18 cellular contexts compared by ENCODE assay signal in genomic region chr11:105706025-105706530, GRCh38.
"Had no signal": no experiment of that assay in that cellular context is flagged by ENCODE, and none has a peak within 500 bp of the region (broad histone marks: within the 10 kb centered on the region; RNA-seq: fewer than 3 reads in every experiment).

No MANE protein-coding gene starts in this region.

- H3K4me3 ChIP-seq: esophagus squamous epithelium, spleen had no signal

- DNase-seq: effector memory CD8-positive, alpha-beta T cell; esophagus squamous epithelium; foreskin fibroblast; head of caudate nucleus; hypothalamus; kidney glomerular epithelial cell; mammary epithelial cell; naive thymus-derived CD4-positive, alpha-beta T cell; nephron progenitor cell; spleen; stimulated activated CD4-positive, alpha-beta T cell treated with anti-CD3 and anti-CD28 coated beads, Interleukin-15, amount 100 ng/mL, for 24 hours; stimulated activated CD4-positive, alpha-beta T cell treated with anti-CD3 and anti-CD28 coated beads, Interleukin-1b, Interleukin-23, amount 100 ng/mL, for 48 hours; stimulated activated CD4-positive, alpha-beta T cell treated with anti-CD3 and anti-CD28 coated beads, Interleukin-4, amount 100 ng/mL, for 4 hours; stimulated activated naive CD4-positive, alpha-beta T cell; trophoblast cell had no signal

- H3K36me3 ChIP-seq: esophagus squamous epithelium, spleen had no signal

- H3K27me3 ChIP-seq: esophagus squamous epithelium, spleen had no signal

- ATAC-seq: effector memory CD8-positive, alpha-beta T cell; naive thymus-derived CD4-positive, alpha-beta T cell; sciatic nerve had no signal

- H3K4me1 ChIP-seq: esophagus squamous epithelium, spleen had no signal

- H3K27ac ChIP-seq: epithelial cell of prostate, esophagus squamous epithelium, spleen had no signal

- H3K9me3 Mint-ChIP-seq: dendritic cell treated with granulocyte-macrophage colony-stimulating factor and Interleukin-4, amounts not matched to agents 40 ng/mL and 50 ng/mL, for 4 days; nephron progenitor cell had no signal

- H3K27ac Mint-ChIP-seq: dendritic cell treated with granulocyte-macrophage colony-stimulating factor and Interleukin-4, amounts not matched to agents 40 ng/mL and 50 ng/mL, for 4 days; effector memory CD8-positive, alpha-beta T cell; naive thymus-derived CD4-positive, alpha-beta T cell; nephron progenitor cell had no signal

- H3K27me3 Mint-ChIP-seq: dendritic cell treated with granulocyte-macrophage colony-stimulating factor and Interleukin-4, amounts not matched to agents 40 ng/mL and 50 ng/mL, for 4 days had no signal

- H3K9me3 ChIP-seq: esophagus squamous epithelium, spleen had no signal

- H3K4me1 Mint-ChIP-seq: naive thymus-derived CD4-positive, alpha-beta T cell; nephron progenitor cell had no signal

- H3K36me3 Mint-ChIP-seq: naive thymus-derived CD4-positive, alpha-beta T cell had no signal

- H3K4me3 Mint-ChIP-seq: dendritic cell treated with granulocyte-macrophage colony-stimulating factor and Interleukin-4, amounts not matched to agents 40 ng/mL and 50 ng/mL, for 4 days; effector memory CD8-positive, alpha-beta T cell; naive thymus-derived CD4-positive, alpha-beta T cell; nephron progenitor cell had no signal
